ENCODE assay signal across 11 cellular contexts in the genomic region with DNA sequence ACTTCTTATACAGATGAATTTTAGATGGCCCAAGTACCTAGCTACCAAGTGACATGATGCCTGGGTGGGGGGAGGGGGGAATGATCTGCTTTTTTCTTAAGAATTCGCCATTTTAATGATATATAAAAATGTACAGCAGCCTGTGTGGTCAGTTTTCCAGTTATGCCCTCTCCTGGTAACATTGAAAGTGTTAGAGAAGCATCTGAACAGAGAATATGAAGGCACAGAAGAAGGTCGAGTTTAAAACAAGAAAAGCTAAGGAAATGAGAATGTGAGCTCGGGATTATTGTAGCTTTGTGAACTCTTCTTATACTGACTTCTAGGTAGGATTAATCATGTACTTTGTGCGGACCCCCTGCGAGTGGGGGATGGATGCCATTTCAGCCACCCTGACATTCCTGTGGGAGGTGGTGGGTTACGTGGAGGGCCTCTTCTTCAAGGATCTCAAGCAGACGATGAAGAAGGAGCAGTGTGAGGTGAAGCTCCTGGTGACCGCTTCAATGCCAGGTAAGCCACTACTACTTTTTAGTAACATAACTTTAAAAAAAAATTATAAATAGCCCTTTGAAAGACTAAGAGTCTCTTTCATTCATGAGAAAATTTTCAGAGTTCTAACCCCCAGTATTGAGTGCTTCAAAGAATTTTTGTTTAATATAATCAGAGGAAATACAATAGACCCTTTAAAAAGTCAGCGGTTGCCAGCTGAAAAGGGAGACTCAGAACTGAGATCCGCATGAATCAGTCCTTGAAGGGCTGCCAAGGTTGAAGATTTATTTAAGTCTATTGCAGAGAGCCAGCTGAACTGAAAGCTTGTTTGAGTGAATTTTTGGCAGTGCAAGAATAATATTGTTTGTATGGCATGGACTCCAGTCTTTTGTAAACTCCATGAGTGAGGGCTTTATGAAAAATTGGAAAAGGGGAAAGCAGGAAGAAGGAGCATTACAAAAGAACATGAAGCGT.
DNase-seq lines count a peak whose midpoint lies in the region; ATAC-seq, FAIRE-seq and TF ChIP-seq lines count a peak whose summit lies in the region.
"Had no signal": no experiment of that assay in that cellular context is flagged by ENCODE, and none has a peak within 500 bp of the region (broad histone marks: within the 10 kb centered on the region; RNA-seq: fewer than 3 reads in every experiment).

No MANE protein-coding gene starts in this region.

- DNase-seq in NCI-H1092 treated with DMSO at 0.1 percent for 48 hours (lab: John Stamatoyannopoulos, UW) = peak; percentile 7
- no peak for DNase-seq in NCI-H1092 (lab: John Stamatoyannopoulos, UW)
- DNase-seq in bronchial epithelial cell (ENCODE audit: low read depth) = peak; percentile 72
- no peak for DNase-seq in left lobe of liver (ENCODE audit: low spot score)
- DNase-seq in tibial nerve (ENCODE audit: low spot score in 2 of 2) = peak in 1 of 2 donors; percentile 22
- no peak for DNase-seq in SKM-1 (lab: John Stamatoyannopoulos, UW; ENCODE audit: unreplicated experiment)
- DNase-seq in effector CD4-positive, alpha-beta T cell = no peak
- DNase-seq: activated B cell treated with CpG ODN at 0.5 μM for 24 hours, NCI-H2029 had no signal

- TF ChIP-seq POLR2A in tibial nerve (IDR thresholded peaks at IDR 0.05) = no peak

- WGBS in tibial nerve, 2 donors = 34 to 37% methylated on average over 11 of the region's 11 CpGs

- no peak for TF ChIP-seq CTCF in bronchial epithelial cell (IDR thresholded peaks at IDR 0.05; ENCODE audit: insufficient read depth, low read length, severe bottlenecking)
- TF ChIP-seq CTCF in tibial nerve (IDR thresholded peaks at IDR 0.05) = no peak

- H3K36me3 ChIP-seq in bronchial epithelial cell (ENCODE audit: control insufficient read depth, insufficient read depth, low read length) (no peaks in the 10 kb centered on the region), tibial nerve (no peaks in the 10 kb centered on the region)

- H3K27ac ChIP-seq in tibial nerve = peak overlapping the region in 3 of 4 donors; percentile 36 to 47 (median 41)
- H3K27ac ChIP-seq: 22Rv1 had no signal

- peak in 1 of 2 donors; percentile 53 for TF ChIP-seq EP300 in tibial nerve (IDR thresholded peaks at IDR 0.05)

- ATAC-seq in left lobe of liver (peak; percentile 60), GM18858 (IDR thresholded peaks at IDR 0.05; ENCODE audit: unreplicated experiment) (no peak)

- H3K4me1 ChIP-seq in tibial nerve = peaks cover 0 to 25% (median 0%) of the 10 kb centered on the region in 4 donors

- no peaks in the 10 kb centered on the region for H3K27me3 ChIP-seq in bronchial epithelial cell (ENCODE audit: control insufficient read depth, insufficient read depth, low read length)
- no peaks in the 10 kb centered on the region for H3K27me3 ChIP-seq in tibial nerve

- no peak overlapping the region for H3K4me3 ChIP-seq in bronchial epithelial cell (ENCODE audit: low read depth, low read length)
- no peak overlapping the region for H3K4me3 ChIP-seq in tibial nerve

- no peaks in the 10 kb centered on the region for H3K9me3 ChIP-seq in tibial nerve

- FAIRE-seq in bronchial epithelial cell (lab: Jason Lieb, UNC) = no peak

Comparison
In these comparisons a context has a peak if more than half of its experiments do, and no peak if none do; other contexts are left out.
1. DNase-seq: peak in NCI-H1092 treated with DMSO at 0.1 percent for 48 hours (single experiment) and bronchial epithelial cell (single experiment); none in NCI-H1092 (single experiment), left lobe of liver (single experiment), SKM-1 (single experiment) and effector CD4-positive, alpha-beta T cell (single experiment).